ENCODE assay signal across 2 cellular contexts in genomic region chr2:38146917-38147307, GRCh38.
TF ChIP-seq lines count a peak whose summit lies in the region.

No MANE protein-coding gene starts in this region.

TF ChIP-seq in GM12878, 131 proteins besides CTCF, POLR2A, EP300 and RAD21 (continued from another document and continues in another):
- no peak for TF ChIP-seq ZBTB11 (CRISPR knock-in tag; IDR thresholded peaks at IDR 0.05)
- peak; percentile 80 for TF ChIP-seq CREB1 (IDR thresholded peaks at IDR 0.05; ENCODE audit: low read depth)
- no peak; the same call in 1 of the 2 replicates for TF ChIP-seq MTA3 (IDR thresholded peaks at IDR 0.05; ENCODE audit: borderline replicate concordance, low read length)
- no peak for TF ChIP-seq NRF1 (conservative IDR thresholded peaks at IDR 0.05; ENCODE audit: low read depth, low read length)
- no peak for TF ChIP-seq ZNF217 (IDR thresholded peaks at IDR 0.05)
- no peak for TF ChIP-seq REST (IDR thresholded peaks at IDR 0.05; ENCODE audit: low read depth, low read length)
- TF ChIP-seq, protein P1, sequence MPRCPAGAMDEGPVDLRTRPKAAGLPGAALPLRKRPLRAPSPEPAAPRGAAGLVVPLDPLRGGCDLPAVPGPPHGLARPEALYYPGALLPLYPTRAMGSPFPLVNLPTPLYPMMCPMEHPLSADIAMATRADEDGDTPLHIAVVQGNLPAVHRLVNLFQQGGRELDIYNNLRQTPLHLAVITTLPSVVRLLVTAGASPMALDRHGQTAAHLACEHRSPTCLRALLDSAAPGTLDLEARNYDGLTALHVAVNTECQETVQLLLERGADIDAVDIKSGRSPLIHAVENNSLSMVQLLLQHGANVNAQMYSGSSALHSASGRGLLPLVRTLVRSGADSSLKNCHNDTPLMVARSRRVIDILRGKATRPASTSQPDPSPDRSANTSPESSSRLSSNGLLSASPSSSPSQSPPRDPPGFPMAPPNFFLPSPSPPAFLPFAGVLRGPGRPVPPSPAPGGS (IDR thresholded peaks at IDR 0.05; ENCODE audit: borderline replicate concordance, insufficient read depth, low read depth, low read length, poor library complexity, severe bottlenecking) = peak; percentile 36
- TF ChIP-seq, protein P2, sequence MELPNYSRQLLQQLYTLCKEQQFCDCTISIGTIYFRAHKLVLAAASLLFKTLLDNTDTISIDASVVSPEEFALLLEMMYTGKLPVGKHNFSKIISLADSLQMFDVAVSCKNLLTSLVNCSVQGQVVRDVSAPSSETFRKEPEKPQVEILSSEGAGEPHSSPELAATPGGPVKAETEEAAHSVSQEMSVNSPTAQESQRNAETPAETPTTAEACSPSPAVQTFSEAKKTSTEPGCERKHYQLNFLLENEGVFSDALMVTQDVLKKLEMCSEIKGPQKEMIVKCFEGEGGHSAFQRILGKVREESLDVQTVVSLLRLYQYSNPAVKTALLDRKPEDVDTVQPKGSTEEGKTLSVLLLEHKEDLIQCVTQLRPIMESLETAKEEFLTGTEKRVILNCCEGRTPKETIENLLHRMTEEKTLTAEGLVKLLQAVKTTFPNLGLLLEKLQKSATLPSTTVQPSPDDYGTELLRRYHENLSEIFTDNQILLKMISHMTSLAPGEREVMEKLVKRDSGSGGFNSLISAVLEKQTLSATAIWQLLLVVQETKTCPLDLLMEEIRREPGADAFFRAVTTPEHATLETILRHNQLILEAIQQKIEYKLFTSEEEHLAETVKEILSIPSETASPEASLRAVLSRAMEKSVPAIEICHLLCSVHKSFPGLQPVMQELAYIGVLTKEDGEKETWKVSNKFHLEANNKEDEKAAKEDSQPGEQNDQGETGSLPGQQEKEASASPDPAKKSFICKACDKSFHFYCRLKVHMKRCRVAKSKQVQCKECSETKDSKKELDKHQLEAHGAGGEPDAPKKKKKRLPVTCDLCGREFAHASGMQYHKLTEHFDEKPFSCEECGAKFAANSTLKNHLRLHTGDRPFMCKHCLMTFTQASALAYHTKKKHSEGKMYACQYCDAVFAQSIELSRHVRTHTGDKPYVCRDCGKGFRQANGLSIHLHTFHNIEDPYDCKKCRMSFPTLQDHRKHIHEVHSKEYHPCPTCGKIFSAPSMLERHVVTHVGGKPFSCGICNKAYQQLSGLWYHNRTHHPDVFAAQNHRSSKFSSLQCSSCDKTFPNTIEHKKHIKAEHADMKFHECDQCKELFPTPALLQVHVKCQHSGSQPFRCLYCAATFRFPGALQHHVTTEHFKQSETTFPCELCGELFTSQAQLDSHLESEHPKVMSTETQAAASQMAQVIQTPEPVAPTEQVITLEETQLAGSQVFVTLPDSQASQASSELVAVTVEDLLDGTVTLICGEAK (IDR thresholded peaks at IDR 0.05; ENCODE audit: borderline replicate concordance) = no peak
- no peak for TF ChIP-seq ESRRA (IDR thresholded peaks at IDR 0.05; ENCODE audit: low read length)
- TF ChIP-seq ATF7 (IDR thresholded peaks at IDR 0.05; ENCODE audit: low read depth) = peak; percentile 90
- TF ChIP-seq ZZZ3 (IDR thresholded peaks at IDR 0.05; ENCODE audit: control insufficient read depth, insufficient read length, low read depth) = no peak
- no peak for TF ChIP-seq KDM1A (IDR thresholded peaks at IDR 0.05; ENCODE audit: borderline replicate concordance)
- no peak for TF ChIP-seq HCFC1 (IDR thresholded peaks at IDR 0.05; ENCODE audit: low read length)

TF ChIP-seq in liver, 16 proteins besides CTCF, POLR2A, EP300 and RAD21 (continued from another document):
- TF ChIP-seq REST (IDR thresholded peaks at IDR 0.05) (no peak), GABPA (IDR thresholded peaks at IDR 0.05 in 1 of 2, conservative IDR thresholded peaks at IDR 0.05 in 1 of 2) (no peak), EGR1 (IDR thresholded peaks at IDR 0.05; ENCODE audit: low read depth in 2 of 2) (no peak), NR2F2 (IDR thresholded peaks at IDR 0.05) (no peak)
- TF ChIP-seq, protein P3, sequence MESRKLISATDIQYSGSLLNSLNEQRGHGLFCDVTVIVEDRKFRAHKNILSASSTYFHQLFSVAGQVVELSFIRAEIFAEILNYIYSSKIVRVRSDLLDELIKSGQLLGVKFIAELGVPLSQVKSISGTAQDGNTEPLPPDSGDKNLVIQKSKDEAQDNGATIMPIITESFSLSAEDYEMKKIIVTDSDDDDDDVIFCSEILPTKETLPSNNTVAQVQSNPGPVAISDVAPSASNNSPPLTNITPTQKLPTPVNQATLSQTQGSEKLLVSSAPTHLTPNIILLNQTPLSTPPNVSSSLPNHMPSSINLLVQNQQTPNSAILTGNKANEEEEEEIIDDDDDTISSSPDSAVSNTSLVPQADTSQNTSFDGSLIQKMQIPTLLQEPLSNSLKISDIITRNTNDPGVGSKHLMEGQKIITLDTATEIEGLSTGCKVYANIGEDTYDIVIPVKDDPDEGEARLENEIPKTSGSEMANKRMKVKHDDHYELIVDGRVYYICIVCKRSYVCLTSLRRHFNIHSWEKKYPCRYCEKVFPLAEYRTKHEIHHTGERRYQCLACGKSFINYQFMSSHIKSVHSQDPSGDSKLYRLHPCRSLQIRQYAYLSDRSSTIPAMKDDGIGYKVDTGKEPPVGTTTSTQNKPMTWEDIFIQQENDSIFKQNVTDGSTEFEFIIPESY (IDR thresholded peaks at IDR 0.05) = no peak
